14 cellular contexts compared by ENCODE assay signal in genomic region chr3:39937874-39938273, GRCh38.
A peak's percentile ranks its signal among the peaks of the same experiment; 100 is the strongest.
DNase-seq lines count a peak whose midpoint lies in the region; ATAC-seq lines count a peak whose summit lies in the region.
"Had no signal": no experiment of that assay in that cellular context is flagged by ENCODE, and none has a peak within 500 bp of the region (broad histone marks: within the 10 kb centered on the region; RNA-seq: fewer than 3 reads in every experiment).

No MANE protein-coding gene starts in this region.

- DNase-seq in NCI-H2196 (lab: John Stamatoyannopoulos, UW; ENCODE audit: unreplicated experiment): peak; percentile 7
- no peak for DNase-seq in NCI-H2196 treated with DMSO at 0.1 percent for 48 hours (lab: John Stamatoyannopoulos, UW; ENCODE audit: unreplicated experiment)
- peak; percentile 7 for DNase-seq in SW480 (ENCODE audit: low spot score)
- peak; percentile 11 for DNase-seq in renal cortical epithelial cell (ENCODE audit: low read depth)
- no peak for DNase-seq in activated T-helper 1 cell treated with anti-CD3 and anti-CD28 coated beads, Interleukin-12 subunit alpha, Interleukin-12 subunit beta, Interleukin-2, Interleukin-4 antibody, amounts not matched to agents 30 ng/mL and 10 ng/mL and 1 ng/mL, durations not matched to agents 14 hours and 24 hours and 36 hours (ENCODE audit: low spot score)
- no peak for DNase-seq in posterior cingulate gyrus
- DNase-seq: activated CD8-positive, alpha-beta T cell treated with anti-CD3 and anti-CD28 coated beads, Interleukin-2, amount 10 ng/mL, durations not matched to agents 7 days and 5 days; activated naive CD8-positive, alpha-beta T cell treated with anti-CD3 and anti-CD28 coated beads for 36 hours; cerebellar nuclear complex; NCI-H1048; NCI-H510A treated with DMSO at 0.1 percent for 48 hours had no signal

- intact Hi-C loops in activated T-helper 1 cell treated with anti-CD3 and anti-CD28 coated beads, Interleukin-12 subunit alpha, Interleukin-12 subunit beta, Interleukin-2, Interleukin-4 antibody, amounts not matched to agents 30 ng/mL and 10 ng/mL and 1 ng/mL, durations not matched to agents 14 hours and 24 hours and 36 hours (cut with micrococcal nuclease): no loop called here
- intact Hi-C loops in posterior cingulate gyrus (cut with DNase I): no loop called here

- no peaks in the 10 kb centered on the region for H3K36me3 Mint-ChIP-seq in activated T-helper 1 cell treated with anti-CD3 and anti-CD28 coated beads, Interleukin-12 subunit alpha, Interleukin-12 subunit beta, Interleukin-2, Interleukin-4 antibody, amounts not matched to agents 30 ng/mL and 10 ng/mL and 1 ng/mL, durations not matched to agents 14 hours and 24 hours and 36 hours (ENCODE audit: low read depth)
- H3K36me3 Mint-ChIP-seq: activated naive CD8-positive, alpha-beta T cell treated with anti-CD3 and anti-CD28 coated beads for 36 hours had no signal

- no peaks in the 10 kb centered on the region for H3K9me3 Mint-ChIP-seq in activated T-helper 1 cell treated with anti-CD3 and anti-CD28 coated beads, Interleukin-12 subunit alpha, Interleukin-12 subunit beta, Interleukin-2, Interleukin-4 antibody, amounts not matched to agents 30 ng/mL and 10 ng/mL and 1 ng/mL, durations not matched to agents 14 hours and 24 hours and 36 hours
- H3K9me3 Mint-ChIP-seq: activated naive CD8-positive, alpha-beta T cell treated with anti-CD3 and anti-CD28 coated beads for 36 hours had no signal

- H3K27ac Mint-ChIP-seq in activated T-helper 1 cell treated with anti-CD3 and anti-CD28 coated beads, Interleukin-12 subunit alpha, Interleukin-12 subunit beta, Interleukin-2, Interleukin-4 antibody, amounts not matched to agents 30 ng/mL and 10 ng/mL and 1 ng/mL, durations not matched to agents 14 hours and 24 hours and 36 hours: no peak overlapping the region
- H3K27ac Mint-ChIP-seq: activated CD8-positive, alpha-beta T cell treated with anti-CD3 and anti-CD28 coated beads, Interleukin-2, amount 10 ng/mL, durations not matched to agents 7 days and 5 days; activated naive CD8-positive, alpha-beta T cell treated with anti-CD3 and anti-CD28 coated beads for 36 hours had no signal

- H3K4me1 Mint-ChIP-seq in activated T-helper 1 cell treated with anti-CD3 and anti-CD28 coated beads, Interleukin-12 subunit alpha, Interleukin-12 subunit beta, Interleukin-2, Interleukin-4 antibody, amounts not matched to agents 30 ng/mL and 10 ng/mL and 1 ng/mL, durations not matched to agents 14 hours and 24 hours and 36 hours (ENCODE audit: low read depth): no peaks in the 10 kb centered on the region
- H3K4me1 Mint-ChIP-seq: activated naive CD8-positive, alpha-beta T cell treated with anti-CD3 and anti-CD28 coated beads for 36 hours had no signal

- ATAC-seq in HG02588 (IDR thresholded peaks at IDR 0.05; ENCODE audit: unreplicated experiment) (peak; percentile 54), HG03439 (IDR thresholded peaks at IDR 0.05; ENCODE audit: unreplicated experiment) (no peak)
- ATAC-seq: activated CD8-positive, alpha-beta T cell treated with anti-CD3 and anti-CD28 coated beads, Interleukin-2, amount 10 ng/mL, durations not matched to agents 7 days and 5 days; esophagus mucosa had no signal

- H3K27me3 Mint-ChIP-seq in activated T-helper 1 cell treated with anti-CD3 and anti-CD28 coated beads, Interleukin-12 subunit alpha, Interleukin-12 subunit beta, Interleukin-2, Interleukin-4 antibody, amounts not matched to agents 30 ng/mL and 10 ng/mL and 1 ng/mL, durations not matched to agents 14 hours and 24 hours and 36 hours (ENCODE audit: insufficient read depth): no peaks in the 10 kb centered on the region

- H3K4me3 Mint-ChIP-seq in activated T-helper 1 cell treated with anti-CD3 and anti-CD28 coated beads, Interleukin-12 subunit alpha, Interleukin-12 subunit beta, Interleukin-2, Interleukin-4 antibody, amounts not matched to agents 30 ng/mL and 10 ng/mL and 1 ng/mL, durations not matched to agents 14 hours and 24 hours and 36 hours: no peak overlapping the region
- H3K4me3 Mint-ChIP-seq: activated CD8-positive, alpha-beta T cell treated with anti-CD3 and anti-CD28 coated beads, Interleukin-2, amount 10 ng/mL, durations not matched to agents 7 days and 5 days; activated naive CD8-positive, alpha-beta T cell treated with anti-CD3 and anti-CD28 coated beads for 36 hours had no signal

Comparison
In these comparisons a context has a peak if more than half of its experiments do, and no peak if none do; other contexts are left out.
1. DNase-seq: peak in NCI-H2196 (single experiment), SW480 (single experiment) and renal cortical epithelial cell (single experiment); none in NCI-H2196 treated with DMSO at 0.1 percent for 48 hours (single experiment), activated T-helper 1 cell treated with anti-CD3 and anti-CD28 coated beads, Interleukin-12 subunit alpha, Interleukin-12 subunit beta, Interleukin-2, Interleukin-4 antibody, amounts not matched to agents 30 ng/mL and 10 ng/mL and 1 ng/mL, durations not matched to agents 14 hours and 24 hours and 36 hours (single experiment) and posterior cingulate gyrus (0 of 10).